Comparison of ENCODE assay signal across 14 cellular contexts in the genomic region with DNA sequence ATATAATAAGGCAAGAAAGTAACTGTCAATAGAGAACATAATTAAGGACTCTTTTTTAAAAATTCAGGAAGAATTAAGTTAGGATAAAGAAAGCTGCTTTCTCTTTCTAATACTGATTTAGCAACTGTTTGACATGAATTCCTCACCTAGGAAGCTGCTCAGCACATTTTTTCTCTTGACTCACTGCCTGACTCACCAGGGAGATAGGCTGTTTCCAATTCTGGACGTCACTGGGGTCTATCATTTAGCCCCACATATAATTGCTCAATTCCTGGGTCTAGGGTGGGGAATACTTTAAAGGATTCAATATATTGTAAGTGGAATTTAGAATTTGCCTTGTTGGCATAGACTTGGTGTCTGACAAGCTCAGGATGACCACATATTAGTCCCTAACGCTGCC. TPM values are rescaled to one million over a fixed set of nuclear protein-coding genes. Genes with fewer than 3 reads are reported as not detected.
A peak's percentile ranks its signal among the peaks of the same experiment; 100 is the strongest.
DNase-seq lines count a peak whose midpoint lies in the region; ATAC-seq and TF ChIP-seq lines count a peak whose summit lies in the region.
"Had no signal": no experiment of that assay in that cellular context is flagged by ENCODE, and none has a peak within 500 bp of the region (broad histone marks: within the 10 kb centered on the region; RNA-seq: fewer than 3 reads in every experiment).

No MANE protein-coding gene starts in this region.

- H3K27ac Mint-ChIP-seq in chondrocyte (ENCODE audit: unreplicated experiment), result peak overlapping the region; percentile 88
- H3K27ac Mint-ChIP-seq: activated T-helper 2 cell treated with anti-CD3 and anti-CD28 coated beads, Interferon-gamma antibody, Interleukin-2, Interleukin-4, amounts not matched to agents 10 μg/mL and 5 μg/mL and 100 μg/mL, durations not matched to agents 14 hours and 24 hours and 36 hours; stimulated activated memory B cell treated with anti-CD40 and anti-IgM and Interleukin-4, amounts not matched to agents 10 μg/mL and 1 μg/mL and 100 μg/mL, for 72 hours had no signal

- no peak for TF ChIP-seq CTCF in chondrocyte (IDR thresholded peaks at IDR 0.05)

- H3K9me3 ChIP-seq in HUES48 (ENCODE audit: control insufficient read depth, insufficient read depth, low read length), result no peaks in the 10 kb centered on the region

- no peaks in the 10 kb centered on the region for H3K27me3 ChIP-seq in HUES48 (ENCODE audit: control insufficient read depth, insufficient read depth, low read length)

- H3K27me3 Mint-ChIP-seq in chondrocyte (ENCODE audit: low read depth), result no peaks in the 10 kb centered on the region
- H3K27me3 Mint-ChIP-seq: stimulated activated memory B cell treated with anti-CD40 and anti-IgM and Interleukin-4, amounts not matched to agents 10 μg/mL and 1 μg/mL and 100 μg/mL, for 72 hours had no signal

- peak overlapping the region; percentile 7 for H3K27ac ChIP-seq in HUES48 (ENCODE audit: low read depth, low read length)

- H3K4me3 ChIP-seq in HUES48 (ENCODE audit: low read depth, low read length), result no peak overlapping the region
- H3K4me3 ChIP-seq: skin epidermis had no signal

- H3K4me1 Mint-ChIP-seq in chondrocyte (ENCODE audit: low read depth), result peaks cover 52% of the 10 kb centered on the region
- H3K4me1 Mint-ChIP-seq: stimulated activated memory B cell treated with anti-CD40 and anti-IgM and Interleukin-4, amounts not matched to agents 10 μg/mL and 1 μg/mL and 100 μg/mL, for 72 hours had no signal

- in situ Hi-C loops in ACHN (cut with HindIII; ENCODE audit: low pct_ligation_motif_present, low pct_unique_long_range_greater_than_20kb, low sequenced_read_pairs), result no loop called here

- ATAC-seq in HG02678 (IDR thresholded peaks at IDR 0.05; ENCODE audit: unreplicated experiment) (no peak), HG03469 (IDR thresholded peaks at IDR 0.05; ENCODE audit: unreplicated experiment) (no peak)
- ATAC-seq: left colon; stimulated activated memory B cell treated with anti-CD40 and anti-IgM and Interleukin-4, amounts not matched to agents 10 μg/mL and 1 μg/mL and 100 μg/mL, for 72 hours had no signal

- no peaks in the 10 kb centered on the region for H3K36me3 ChIP-seq in HUES48 (ENCODE audit: control insufficient read depth, insufficient read depth, low read length)

- H3K4me1 ChIP-seq in HUES48 (ENCODE audit: control insufficient read depth, insufficient read depth, low read length), result peaks cover 19% of the 10 kb centered on the region

- H3K9ac ChIP-seq in HUES48 (ENCODE audit: low read depth, low read length), result no peak overlapping the region

- no peaks in the 10 kb centered on the region for H3K36me3 Mint-ChIP-seq in chondrocyte (ENCODE audit: low read depth)
- H3K36me3 Mint-ChIP-seq: CD14-positive monocyte; stimulated activated memory B cell treated with anti-CD40 and anti-IgM and Interleukin-4, amounts not matched to agents 10 μg/mL and 1 μg/mL and 100 μg/mL, for 72 hours had no signal

- no peaks in the 10 kb centered on the region for H3K9me3 Mint-ChIP-seq in chondrocyte (ENCODE audit: low read depth)
- H3K9me3 Mint-ChIP-seq: activated T-helper 2 cell treated with anti-CD3 and anti-CD28 coated beads, Interferon-gamma antibody, Interleukin-2, Interleukin-4, amounts not matched to agents 10 μg/mL and 5 μg/mL and 100 μg/mL, durations not matched to agents 14 hours and 24 hours and 36 hours; stimulated activated memory B cell treated with anti-CD40 and anti-IgM and Interleukin-4, amounts not matched to agents 10 μg/mL and 1 μg/mL and 100 μg/mL, for 72 hours had no signal

- H3K4me3 Mint-ChIP-seq in chondrocyte (ENCODE audit: unreplicated experiment), result peak overlapping the region; percentile 9
- H3K4me3 Mint-ChIP-seq: stimulated activated memory B cell treated with anti-CD40 and anti-IgM and Interleukin-4, amounts not matched to agents 10 μg/mL and 1 μg/mL and 100 μg/mL, for 72 hours had no signal

- DNase-seq in ACHN, result peak; percentile 82
- DNase-seq in chondrocyte (ENCODE audit: low spot score), result no peak
- peak; percentile 2 to 76 for DNase-seq in lung microvascular endothelial cell (ENCODE audit: low read depth in 2 of 2)
- DNase-seq in CD1c-positive myeloid dendritic cell (ENCODE audit: extremely low spot score), result no peak
- no peak for DNase-seq in NCI-H1694 (lab: John Stamatoyannopoulos, UW)
- DNase-seq: left colon, NCI-H1092 treated with DMSO at 0.1 percent for 48 hours had no signal

RNA-seq across cellular contexts. Expression of gene UGP2, which starts 50.8 kb away (rescaled TPM):
- total RNA-seq in chondrocyte (99.5 to 112 TPM (median 105 TPM) in 3 replicates), lung microvascular endothelial cell (47.1 and 182 TPM in 2 replicates)

Comparison
In these comparisons a context has a peak if more than half of its experiments do, and no peak if none do; other contexts are left out.
1. DNase-seq: peak in ACHN (single experiment) and lung microvascular endothelial cell (2 of 2); none in chondrocyte (single experiment), CD1c-positive myeloid dendritic cell (single experiment) and NCI-H1694 (single experiment).